ENCODE assay signal across 12 cellular contexts in the genomic region with DNA sequence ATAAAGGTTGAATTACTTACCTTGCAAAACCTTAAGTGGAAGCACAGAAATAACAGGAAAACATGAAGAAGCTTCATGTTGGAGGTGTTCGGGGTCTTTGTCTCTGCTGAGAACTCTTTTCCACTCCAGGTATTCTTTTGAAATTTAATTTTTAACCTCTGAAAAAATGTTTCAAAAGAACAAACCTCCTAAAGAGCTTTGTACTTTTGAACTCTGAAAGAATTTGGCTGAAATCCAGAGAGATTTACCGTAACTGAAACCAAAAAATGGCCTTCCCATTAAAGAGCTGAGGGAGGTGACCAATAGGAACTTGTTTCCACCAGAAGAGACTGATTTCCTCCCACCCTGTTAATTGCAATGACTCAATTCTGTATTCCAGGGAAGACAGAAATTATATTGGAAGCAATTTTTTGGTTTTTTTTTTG. TPM values are rescaled to one million over a fixed set of nuclear protein-coding genes. Genes with fewer than 3 reads are reported as not detected.
DNase-seq lines count a peak whose midpoint lies in the region; ATAC-seq and TF ChIP-seq lines count a peak whose summit lies in the region.
"Had no signal": no experiment of that assay in that cellular context is flagged by ENCODE, and none has a peak within 500 bp of the region (broad histone marks: within the 10 kb centered on the region; RNA-seq: fewer than 3 reads in every experiment).

Gene CFI (minus strand): TSS at position 105 of the 425 bp plus-strand sequence. CDS start 28 bp downstream, at position 77.

- no peak within 1 kb of the TSS for H3K4me2 ChIP-seq in parathyroid adenoma (ENCODE audit: low read length)

- H2AFZ ChIP-seq in parathyroid adenoma = no peak within 1 kb of the TSS

- no peak within 1 kb of the TSS for H3K4me3 ChIP-seq in BJ (ENCODE audit: low read depth, low read length)
- H3K4me3 ChIP-seq in fibroblast of villous mesenchyme (ENCODE audit: low read depth, low read length) = peak within 1 kb of the TSS; percentile 28
- peak within 1 kb of the TSS; percentile 7 for H3K4me3 ChIP-seq in parathyroid adenoma (ENCODE audit: low read depth, low read length)

- H3K36me3 ChIP-seq in BJ (ENCODE audit: control insufficient read depth, insufficient read depth, low read length) = no peaks in the 10 kb centered on the region
- no peaks in the 10 kb centered on the region for H3K36me3 ChIP-seq in parathyroid adenoma (ENCODE audit: control insufficient read depth, insufficient read depth, low read length)

- no peak for TF ChIP-seq CTCF in BJ (IDR thresholded peaks at IDR 0.05; ENCODE audit: insufficient read depth, low read depth, low read length)
- no peak for TF ChIP-seq CTCF in fibroblast of villous mesenchyme (IDR thresholded peaks at IDR 0.05; ENCODE audit: insufficient read depth, low read depth, low read length)
- TF ChIP-seq CTCF in parathyroid adenoma (IDR thresholded peaks at IDR 0.05) = no peak

- no peaks in the 10 kb centered on the region; the same call in 1 of the 2 replicates for H3K27me3 ChIP-seq in BJ (ENCODE audit: control insufficient read depth, insufficient read depth, low read length)
- H3K27me3 ChIP-seq in parathyroid adenoma (ENCODE audit: control insufficient read depth, insufficient read depth, low read length) = no peaks in the 10 kb centered on the region

- no peaks in the 10 kb centered on the region for H3K9me3 ChIP-seq in parathyroid adenoma (ENCODE audit: control insufficient read depth, low read length)

- H3K27ac ChIP-seq in parathyroid adenoma (peak within 1 kb of the TSS; percentile 29), caudate nucleus (ENCODE audit: low read depth, low read length) (no peak within 1 kb of the TSS)

- POLR2A ChIA-PET in BJ (lab: Charles Lee) = interaction anchor here (0.7 kb wide), 1 partner anchor 365 kb away, joined by 4 read pairs; no protein-coding TSS in a partner anchor

- H3K79me2 ChIP-seq in parathyroid adenoma = no peaks in the 10 kb centered on the region

- DNase-seq in BJ (ENCODE audit: low read depth) (peak; percentile 30), RPMI8226 (peak; percentile 44), fibroblast of villous mesenchyme (ENCODE audit: low read depth) (peak; percentile 84), caudate nucleus (lab: John Stamatoyannopoulos, UW) (no peak), NCI-H446 (lab: John Stamatoyannopoulos, UW) (no peak), HuH-7.5 (ENCODE audit: low spot score) (no peak)
- DNase-seq: DND-41; stimulated activated naive CD4-positive, alpha-beta T cell had no signal

- no peak for ATAC-seq in GM21723 (IDR thresholded peaks at IDR 0.05; ENCODE audit: unreplicated experiment)
- ATAC-seq: activated naive CD4-positive, alpha-beta T cell treated with anti-CD3 and anti-CD28 coated beads, Interleukin-2, amount 50 U/mL, for 72 hours had no signal

- no peaks in the 10 kb centered on the region for H3K4me1 ChIP-seq in parathyroid adenoma

- CTCF ChIA-PET in BJ (lab: Yijun Ruan, JAX) = interaction anchor here (0.7 kb wide), 1 partner anchor 380 kb away, joined by 3 read pairs; no protein-coding TSS in a partner anchor

- no peak within 1 kb of the TSS for H3K9ac ChIP-seq in parathyroid adenoma

RNA-seq across cellular contexts. Expression of gene CFI, which starts in this region (rescaled TPM):
- 1.3 and 3.0 TPM in 2 replicates for polyA plus RNA-seq in BJ (2011; rRNA removed)
- polyA minus RNA-seq in BJ (2011; rRNA and poly(A)+ RNA removed) = 0.24 and 0.46 TPM in 2 replicates
- total RNA-seq in fibroblast of villous mesenchyme = 17.3 and 18.4 TPM in 2 replicates
- total RNA-seq: activated naive CD4-positive, alpha-beta T cell treated with anti-CD3 and anti-CD28 coated beads, Interleukin-2, amount 50 U/mL, for 72 hours had no signal
- polyA plus RNA-seq: IgD-negative memory B cell had no signal

Comparison
In these comparisons a context has a peak if more than half of its experiments do, and no peak if none do; other contexts are left out.
1. DNase-seq: peak in BJ (single experiment), RPMI8226 (single experiment) and fibroblast of villous mesenchyme (single experiment); none in caudate nucleus (0 of 61), NCI-H446 (0 of 2) and HuH-7.5 (single experiment).